In the genomic region with DNA sequence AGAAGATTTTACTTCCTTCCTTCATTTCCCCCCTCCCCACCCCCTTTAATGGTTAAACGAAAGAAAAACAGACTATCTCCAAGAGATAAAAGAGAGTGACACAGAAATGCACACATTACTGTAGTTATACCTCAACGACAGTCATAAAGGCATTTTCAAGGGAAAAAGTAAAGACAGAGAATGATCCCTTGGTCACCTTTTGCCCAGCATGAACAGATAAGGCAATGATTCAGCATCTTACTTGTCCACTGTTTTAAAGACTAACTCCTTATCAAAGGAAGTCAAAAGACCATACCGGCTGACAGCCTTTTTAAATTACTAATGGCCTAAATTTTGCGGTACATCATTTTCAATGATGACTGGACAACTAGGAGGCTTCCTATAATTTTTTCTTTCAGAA, we compare ENCODE assay signal across 27 cellular contexts.
"Had no signal": no experiment of that assay in that cellular context is flagged by ENCODE, and none has a peak within 500 bp of the region (broad histone marks: within the 10 kb centered on the region; RNA-seq: fewer than 3 reads in every experiment).

No MANE protein-coding gene starts in this region.

- H3K4me1 Mint-ChIP-seq: activated naive CD4-positive, alpha-beta T cell treated with anti-CD3 and anti-CD28 coated beads, Interleukin-2, amount 10 ng/mL, durations not matched to agents 7 days and 5 days; activated naive CD8-positive, alpha-beta T cell treated with anti-CD3 and anti-CD28 coated beads, Interleukin-2, amount 10 ng/mL, durations not matched to agents 7 days and 5 days; nephron had no signal

- DNase-seq: activated CD4-positive, alpha-beta memory T cell treated with anti-CD3 and anti-CD28 coated beads for 36 hours; activated CD4-positive, alpha-beta T cell treated with anti-CD3 and anti-CD28 coated beads for 4 hours; activated CD8-positive, alpha-beta memory T cell treated with anti-CD3 and anti-CD28 coated beads, Interleukin-2, amount 50 U/mL, for 4 hours; activated gamma-delta T cell; activated naive CD4-positive, alpha-beta T cell treated with anti-CD3 and anti-CD28 coated beads, Interleukin-2, amount 10 ng/mL, durations not matched to agents 7 days and 5 days; activated naive CD8-positive, alpha-beta T cell treated with anti-CD3 and anti-CD28 coated beads, Interleukin-2, amount 10 ng/mL, durations not matched to agents 7 days and 5 days; activated T-cell treated with anti-CD3 and anti-CD28 coated beads, Interleukin-2, amount 50 U/mL, for 24 hours; caudate nucleus; cortex of kidney; endodermal cell; esophagus squamous epithelium; foreskin melanocyte; left ventricle myocardium inferior; posterior cingulate gyrus; right cardiac atrium; stimulated activated CD4-positive, alpha-beta T cell treated with anti-CD3 and anti-CD28 coated beads, Interleukin-15, amount 100 ng/mL, for 24 hours; stimulated activated CD4-positive, alpha-beta T cell treated with anti-CD3 and anti-CD28 coated beads, Interleukin-2, amount 100 ng/mL, for 24 hours; stimulated activated naive B cell treated with anti-CD40 and anti-IgM and Interleukin-4, amounts not matched to agents 10 μg/mL and 1 μg/mL and 100 μg/mL, for 72 hours; stomach; T-helper 2 cell; thyroid gland; upper lobe of left lung had no signal

- H3K9me3 Mint-ChIP-seq: activated naive CD4-positive, alpha-beta T cell treated with anti-CD3 and anti-CD28 coated beads, Interleukin-2, amount 10 ng/mL, durations not matched to agents 7 days and 5 days; activated naive CD8-positive, alpha-beta T cell treated with anti-CD3 and anti-CD28 coated beads, Interleukin-2, amount 10 ng/mL, durations not matched to agents 7 days and 5 days; endodermal cell; nephron; stimulated activated naive B cell treated with anti-CD40 and anti-IgM and Interleukin-4, amounts not matched to agents 10 μg/mL and 1 μg/mL and 100 μg/mL, for 72 hours had no signal

- H3K9me3 ChIP-seq: ascending aorta, esophagus squamous epithelium, left ventricle myocardium inferior, stomach, thyroid gland, upper lobe of left lung had no signal

- H3K27me3 Mint-ChIP-seq: activated CD4-positive, alpha-beta memory T cell treated with anti-CD3 and anti-CD28 coated beads for 36 hours; activated naive CD4-positive, alpha-beta T cell treated with anti-CD3 and anti-CD28 coated beads, Interleukin-2, amount 10 ng/mL, durations not matched to agents 7 days and 5 days; activated naive CD8-positive, alpha-beta T cell treated with anti-CD3 and anti-CD28 coated beads, Interleukin-2, amount 10 ng/mL, durations not matched to agents 7 days and 5 days; activated T-cell treated with anti-CD3 and anti-CD28 coated beads, Interleukin-2, amount 50 U/mL, for 24 hours had no signal

- H3K27me3 ChIP-seq: ascending aorta, esophagus squamous epithelium, stomach, thyroid gland, upper lobe of left lung had no signal

- H3K4me1 ChIP-seq: ascending aorta, left ventricle myocardium inferior, upper lobe of left lung had no signal

- H3K27ac ChIP-seq: ascending aorta, esophagus squamous epithelium, left ventricle myocardium inferior, stomach, thyroid gland, upper lobe of left lung, VCaP had no signal

- H3K4me3 ChIP-seq: ascending aorta, esophagus squamous epithelium, left ventricle myocardium inferior, lung, stomach, thyroid gland, upper lobe of left lung had no signal

- H3K36me3 Mint-ChIP-seq: activated CD4-positive, alpha-beta memory T cell treated with anti-CD3 and anti-CD28 coated beads for 36 hours; activated naive CD4-positive, alpha-beta T cell treated with anti-CD3 and anti-CD28 coated beads, Interleukin-2, amount 10 ng/mL, durations not matched to agents 7 days and 5 days; activated naive CD8-positive, alpha-beta T cell treated with anti-CD3 and anti-CD28 coated beads, Interleukin-2, amount 10 ng/mL, durations not matched to agents 7 days and 5 days; stimulated activated naive B cell treated with anti-CD40 and anti-IgM and Interleukin-4, amounts not matched to agents 10 μg/mL and 1 μg/mL and 100 μg/mL, for 72 hours had no signal

- H3K36me3 ChIP-seq: ascending aorta, esophagus squamous epithelium, left ventricle myocardium inferior, stomach, thyroid gland, upper lobe of left lung had no signal

- H3K27ac Mint-ChIP-seq: activated CD4-positive, alpha-beta memory T cell treated with anti-CD3 and anti-CD28 coated beads for 36 hours; activated naive CD4-positive, alpha-beta T cell treated with anti-CD3 and anti-CD28 coated beads, Interleukin-2, amount 10 ng/mL, durations not matched to agents 7 days and 5 days; activated naive CD8-positive, alpha-beta T cell treated with anti-CD3 and anti-CD28 coated beads, Interleukin-2, amount 10 ng/mL, durations not matched to agents 7 days and 5 days; activated T-cell treated with anti-CD3 and anti-CD28 coated beads, Interleukin-2, amount 50 U/mL, for 24 hours; endodermal cell; nephron; stimulated activated naive B cell treated with anti-CD40 and anti-IgM and Interleukin-4, amounts not matched to agents 10 μg/mL and 1 μg/mL and 100 μg/mL, for 72 hours had no signal

- H3K4me3 Mint-ChIP-seq: activated CD4-positive, alpha-beta memory T cell treated with anti-CD3 and anti-CD28 coated beads for 36 hours; activated naive CD4-positive, alpha-beta T cell treated with anti-CD3 and anti-CD28 coated beads, Interleukin-2, amount 10 ng/mL, durations not matched to agents 7 days and 5 days; activated naive CD8-positive, alpha-beta T cell treated with anti-CD3 and anti-CD28 coated beads, Interleukin-2, amount 10 ng/mL, durations not matched to agents 7 days and 5 days; activated T-cell treated with anti-CD3 and anti-CD28 coated beads, Interleukin-2, amount 50 U/mL, for 24 hours; endodermal cell; nephron; stimulated activated naive B cell treated with anti-CD40 and anti-IgM and Interleukin-4, amounts not matched to agents 10 μg/mL and 1 μg/mL and 100 μg/mL, for 72 hours had no signal

- ATAC-seq: right cardiac atrium; stimulated activated naive B cell treated with anti-CD40 and anti-IgM and Interleukin-4, amounts not matched to agents 10 μg/mL and 1 μg/mL and 100 μg/mL, for 72 hours had no signal

- FAIRE-seq: islet of Langerhans had no signal
